In genomic region chr3:194277547-194278091, GRCh38 we compare ENCODE assay signal across 10 cellular contexts.
DNase-seq lines count a peak whose midpoint lies in the region; ATAC-seq, FAIRE-seq and TF ChIP-seq lines count a peak whose summit lies in the region.
"Had no signal": no experiment of that assay in that cellular context is flagged by ENCODE, and none has a peak within 500 bp of the region (broad histone marks: within the 10 kb centered on the region; RNA-seq: fewer than 3 reads in every experiment).

No MANE protein-coding gene starts in this region.

- WGBS in heart right ventricle, 2 donors: 26 to 37% methylated on average over 11 of the region's 11 CpGs

- DNase-seq in AG20443 (ENCODE audit: low spot score) (peak; percentile 81), heart right ventricle (peak; percentile 67), NCI-H2227 (lab: John Stamatoyannopoulos, UW; ENCODE audit: unreplicated experiment) (no peak), NCI-H1694 treated with DMSO at 0.1 percent for 48 hours (lab: John Stamatoyannopoulos, UW) (no peak), frontal cortex (ENCODE audit: low spot score in 2 of 2) (no peak)
- DNase-seq in activated CD4-positive, alpha-beta T cell treated with anti-CD3 and anti-CD28 coated beads, Interleukin-2, amount 50 U/mL, for 48 hours: no peak
- DNase-seq: SIG-M5 had no signal

- H3K9me3 ChIP-seq in heart right ventricle (no peaks in the 10 kb centered on the region), parathyroid adenoma (ENCODE audit: control insufficient read depth, low read length) (no peaks in the 10 kb centered on the region)
- H3K9me3 ChIP-seq: Caco-2 had no signal

- peak overlapping the region; percentile 34 for H3K9ac ChIP-seq in parathyroid adenoma

- H3K79me2 ChIP-seq in parathyroid adenoma: no peaks in the 10 kb centered on the region

- H3K4me3 ChIP-seq in heart right ventricle (no peak overlapping the region), parathyroid adenoma (ENCODE audit: low read depth, low read length) (peak overlapping the region; percentile 8)

- no peak for FAIRE-seq in frontal cortex (lab: Jason Lieb, UNC)

- peak overlapping the region; percentile 50 for H2AFZ ChIP-seq in parathyroid adenoma

- H3K4me2 ChIP-seq in parathyroid adenoma (ENCODE audit: low read length): peak overlapping the region; percentile 56

- H3K36me3 ChIP-seq in heart right ventricle (no peaks in the 10 kb centered on the region), parathyroid adenoma (ENCODE audit: control insufficient read depth, insufficient read depth, low read length) (no peaks in the 10 kb centered on the region)

- intact Hi-C loops in heart right ventricle (cut with DNase I): loop anchor here in 2 of 10 donors (5.0 to 10.0 kb wide), 2 partner anchors 135 to 273 kb away; no protein-coding TSS in a partner anchor

- no peak for TF ChIP-seq CTCF in heart right ventricle (IDR thresholded peaks at IDR 0.05)
- no peak for TF ChIP-seq CTCF in parathyroid adenoma (IDR thresholded peaks at IDR 0.05)

- ATAC-seq in SK-N-SH treated with all-trans-retinoic acid at 6 μM for 48 hours: peak; percentile 32
- peak; percentile 46 to 76 (median 58) for ATAC-seq in heart right ventricle

- peaks cover 19 to 57% (median 34%) of the 10 kb centered on the region in 9 donors for H3K4me1 ChIP-seq in heart right ventricle
- H3K4me1 ChIP-seq in parathyroid adenoma: peaks cover 52% of the 10 kb centered on the region
- H3K4me1 ChIP-seq: Caco-2 had no signal

- peaks cover 0 to 18% (median 0%) of the 10 kb centered on the region in 7 donors for H3K27me3 ChIP-seq in heart right ventricle
- no peaks in the 10 kb centered on the region for H3K27me3 ChIP-seq in parathyroid adenoma (ENCODE audit: control insufficient read depth, insufficient read depth, low read length)

- peak overlapping the region in 9 of 10 donors; percentile 26 to 76 (median 69) for H3K27ac ChIP-seq in heart right ventricle
- peak overlapping the region; percentile 100 for H3K27ac ChIP-seq in parathyroid adenoma

TF ChIP-seq in SK-N-SH treated with all-trans-retinoic acid at 6 μM for 48 hours, 23 proteins besides CTCF, POLR2A, EP300 and RAD21:
- TF ChIP-seq ESRRG (CRISPR knock-in tag; IDR thresholded peaks at IDR 0.05) (no peak), CSDC2 (CRISPR knock-in tag; IDR thresholded peaks at IDR 0.05) (0 out of 2 replicates have a peak, but pooled peaks have one; percentile 16)
TF ChIP-seq in SK-N-SH treated with all-trans-retinoic acid at 6 μM for 48 hours: peak in this region for 1.

Comparison
In these comparisons a context has a peak if more than half of its experiments do, and no peak if none do; other contexts are left out.
1. DNase-seq: peak in AG20443 (single experiment) and heart right ventricle (2 of 2); none in NCI-H2227 (single experiment), NCI-H1694 treated with DMSO at 0.1 percent for 48 hours (single experiment), frontal cortex (0 of 2) and activated CD4-positive, alpha-beta T cell treated with anti-CD3 and anti-CD28 coated beads, Interleukin-2, amount 50 U/mL, for 48 hours (0 of 2).